8 cellular contexts compared by ENCODE assay signal in genomic region chr1:207050428-207050767, GRCh38. TPM values are rescaled to one million over a fixed set of nuclear protein-coding genes. Genes with fewer than 3 reads are reported as not detected.
DNase-seq lines count a peak whose midpoint lies in the region; TF ChIP-seq lines count a peak whose summit lies in the region.

No MANE protein-coding gene starts in this region.

- peak; percentile 3 for TF ChIP-seq CTCF in hepatocyte (IDR thresholded peaks at IDR 0.05; ENCODE audit: poor library complexity)
- no peak for TF ChIP-seq CTCF in spleen (IDR thresholded peaks at IDR 0.05 in 8 of 11, conservative IDR thresholded peaks at IDR 0.05 in 3 of 11)

- peak overlapping the region; percentile 97 for H3K4me3 Mint-ChIP-seq in activated T-helper 2 cell treated with anti-CD3 and anti-CD28 coated beads, Interferon-gamma antibody, Interleukin-2, Interleukin-4, amounts not matched to agents 10 μg/mL and 5 μg/mL and 100 μg/mL, durations not matched to agents 14 hours and 24 hours and 36 hours (ENCODE audit: low read depth)

- peaks cover 4% of the 10 kb centered on the region for H3K27me3 Mint-ChIP-seq in activated T-helper 2 cell treated with anti-CD3 and anti-CD28 coated beads, Interferon-gamma antibody, Interleukin-2, Interleukin-4, amounts not matched to agents 10 μg/mL and 5 μg/mL and 100 μg/mL, durations not matched to agents 14 hours and 24 hours and 36 hours (ENCODE audit: low read depth)

- H3K27ac ChIP-seq in hepatocyte = peak overlapping the region; percentile 89
- peak overlapping the region; percentile 85 to 96 (median 92) for H3K27ac ChIP-seq in spleen

- peak overlapping the region; percentile 45 for H2AFZ ChIP-seq in hepatocyte

- peak; percentile 40 for DNase-seq in activated naive CD4-positive, alpha-beta T cell treated with Interleukin-2 at 50 U/mL for 16 hours
- no peak for DNase-seq in activated naive CD4-positive, alpha-beta T cell (lab: John Stamatoyannopoulos, UW)
- no peak for DNase-seq in activated T-helper 2 cell treated with anti-CD3 and anti-CD28 coated beads, Interferon-gamma antibody, Interleukin-2, Interleukin-4, amounts not matched to agents 10 μg/mL and 5 μg/mL and 100 μg/mL, durations not matched to agents 14 hours and 24 hours and 36 hours (ENCODE audit: low spot score)
- no peak for DNase-seq in hepatocyte (ENCODE audit: low spot score)
- DNase-seq in spleen = no peak
- no peak for DNase-seq in NCI-H345 treated with DMSO at 0.1 percent for 48 hours (lab: John Stamatoyannopoulos, UW; ENCODE audit: unreplicated experiment)
- no peak for DNase-seq in COLO829 (ENCODE audit: low spot score)
- DNase-seq in A172 (ENCODE audit: low spot score) = no peak

- H3K27me3 ChIP-seq in hepatocyte (no peaks in the 10 kb centered on the region), spleen (replicated peaks in 1 of 7) (no peaks in the 10 kb centered on the region)

- H3K9me3 ChIP-seq in hepatocyte (ENCODE audit: low read depth) (no peaks in the 10 kb centered on the region), spleen (no peaks in the 10 kb centered on the region)

- H3K36me3 ChIP-seq in hepatocyte (replicated peaks; ENCODE audit: insufficient read depth, low read depth) (no peaks in the 10 kb centered on the region), spleen (peaks cover 0 to 36% (median 23%) of the 10 kb centered on the region in 6 donors)

- no peak for TF ChIP-seq POLR2A in spleen (IDR thresholded peaks at IDR 0.05)

- peak overlapping the region; percentile 96 for H3K27ac Mint-ChIP-seq in activated T-helper 2 cell treated with anti-CD3 and anti-CD28 coated beads, Interferon-gamma antibody, Interleukin-2, Interleukin-4, amounts not matched to agents 10 μg/mL and 5 μg/mL and 100 μg/mL, durations not matched to agents 14 hours and 24 hours and 36 hours

- peaks cover 47% of the 10 kb centered on the region for H3K4me1 Mint-ChIP-seq in activated T-helper 2 cell treated with anti-CD3 and anti-CD28 coated beads, Interferon-gamma antibody, Interleukin-2, Interleukin-4, amounts not matched to agents 10 μg/mL and 5 μg/mL and 100 μg/mL, durations not matched to agents 14 hours and 24 hours and 36 hours (ENCODE audit: low read depth)

- peaks cover 23% of the 10 kb centered on the region for H4K20me1 ChIP-seq in hepatocyte (ENCODE audit: insufficient read depth, poor library complexity, severe bottlenecking)

- no peaks in the 10 kb centered on the region for H3K9me2 ChIP-seq in hepatocyte (replicated peaks; ENCODE audit: insufficient read depth)

- H3K9me3 Mint-ChIP-seq in activated T-helper 2 cell treated with anti-CD3 and anti-CD28 coated beads, Interferon-gamma antibody, Interleukin-2, Interleukin-4, amounts not matched to agents 10 μg/mL and 5 μg/mL and 100 μg/mL, durations not matched to agents 14 hours and 24 hours and 36 hours = no peaks in the 10 kb centered on the region

- peak overlapping the region; percentile 82 for H3K4me2 ChIP-seq in hepatocyte

- peak overlapping the region; percentile 72 for H3K4me3 ChIP-seq in hepatocyte
- peak overlapping the region; percentile 86 to 99 (median 93) for H3K4me3 ChIP-seq in spleen

- peaks cover 41% of the 10 kb centered on the region for H3K36me3 Mint-ChIP-seq in activated T-helper 2 cell treated with anti-CD3 and anti-CD28 coated beads, Interferon-gamma antibody, Interleukin-2, Interleukin-4, amounts not matched to agents 10 μg/mL and 5 μg/mL and 100 μg/mL, durations not matched to agents 14 hours and 24 hours and 36 hours (ENCODE audit: low read depth)

- WGBS in hepatocyte (ENCODE audit: low lambda C conversion rate, missing lambda C conversion rate) = 2% methylated on average over 11 of the region's 11 CpGs
- 0 to 1% (median 0%) methylated on average over 11 of the region's 11 CpGs for WGBS in spleen, 5 donors

- intact Hi-C loops in activated T-helper 2 cell treated with anti-CD3 and anti-CD28 coated beads, Interferon-gamma antibody, Interleukin-2, Interleukin-4, amounts not matched to agents 10 μg/mL and 5 μg/mL and 100 μg/mL, durations not matched to agents 14 hours and 24 hours and 36 hours (cut with micrococcal nuclease) = loop anchor here (1.0 to 10.0 kb wide), 5 partner anchors 27 to 450 kb away; partner anchors contain the start of gene CD55
- intact Hi-C loops in spleen (cut with DNase I; ENCODE audit: low total_unique reads) = no loop called here

- H3K79me2 ChIP-seq in hepatocyte = peaks cover 51% of the 10 kb centered on the region

- H3K4me1 ChIP-seq in hepatocyte (ENCODE audit: insufficient read depth) (peaks cover 41% of the 10 kb centered on the region), spleen (peaks cover 29 to 87% (median 76%) of the 10 kb centered on the region in 6 donors)

RNA-seq across cellular contexts. Expression of gene YOD1, which starts 0.6 kb away (rescaled TPM):
- 8.1 and 8.7 TPM in 2 replicates for total RNA-seq in activated T-helper 2 cell treated with anti-CD3 and anti-CD28 coated beads, Interferon-gamma antibody, Interleukin-2, Interleukin-4, amounts not matched to agents 10 μg/mL and 5 μg/mL and 100 μg/mL, durations not matched to agents 14 hours and 24 hours and 36 hours
- total RNA-seq in hepatocyte = 25.7 and 25.8 TPM in 2 replicates
- 4.5 and 5.6 TPM in 2 replicates for polyA plus RNA-seq in hepatocyte
- total RNA-seq in spleen = 10 to 100 TPM in 6 of 7 donors, 1 to 10 TPM in 1; 9.8 to 23.2 (median 16.5) TPM
- polyA plus RNA-seq in spleen = 1 to 10 TPM; 2.8 to 3.6 (median 3.1) TPM
- 4.4 and 5.1 TPM in 2 replicates for total RNA-seq in A172 (2014; rRNA removed; shearing (Covaris generic))

RNA-seq across cellular contexts. Expression of gene PFKFB2, which starts 2.7 kb away (rescaled TPM):
- 1.9 and 2.2 TPM in 2 replicates for total RNA-seq in activated T-helper 2 cell treated with anti-CD3 and anti-CD28 coated beads, Interferon-gamma antibody, Interleukin-2, Interleukin-4, amounts not matched to agents 10 μg/mL and 5 μg/mL and 100 μg/mL, durations not matched to agents 14 hours and 24 hours and 36 hours
- 19.2 and 23.6 TPM in 2 replicates for total RNA-seq in hepatocyte
- polyA plus RNA-seq in hepatocyte = 9.5 and 10.0 TPM in 2 replicates
- total RNA-seq in spleen = 10 to 100 TPM; 19.1 to 69.5 (median 29.8) TPM
- polyA plus RNA-seq in spleen = 1 to 10 TPM; 6.8 to 8.3 (median 8.2) TPM
- total RNA-seq in A172 (2014; rRNA removed; shearing (Covaris generic)) = 15.6 and 17.4 TPM in 2 replicates

RNA-seq across cellular contexts. Expression of gene C1orf116, which starts 17.8 kb away (rescaled TPM):
- total RNA-seq in activated T-helper 2 cell treated with anti-CD3 and anti-CD28 coated beads, Interferon-gamma antibody, Interleukin-2, Interleukin-4, amounts not matched to agents 10 μg/mL and 5 μg/mL and 100 μg/mL, durations not matched to agents 14 hours and 24 hours and 36 hours = not detected in 2 replicates
- 16.7 and 18.3 TPM in 2 replicates for total RNA-seq in hepatocyte
- 15.7 and 18.7 TPM in 2 replicates for polyA plus RNA-seq in hepatocyte
- 1 to 10 TPM in 1 of 7 donors, under 1 TPM in 6; 0.09 to 1.0 (median 0.28) TPM for total RNA-seq in spleen
- polyA plus RNA-seq in spleen = under 1 TPM in 2 of 3 donors, not detected in 1; 0.02 to 0.10 TPM
- 0.31 and 1.4 TPM in 2 replicates for total RNA-seq in A172 (2014; rRNA removed; shearing (Covaris generic))

RNA-seq across cellular contexts. Expression of gene C4BPB, which starts 38.3 kb away (rescaled TPM):
- 0.23 and 0.41 TPM in 2 replicates for total RNA-seq in activated T-helper 2 cell treated with anti-CD3 and anti-CD28 coated beads, Interferon-gamma antibody, Interleukin-2, Interleukin-4, amounts not matched to agents 10 μg/mL and 5 μg/mL and 100 μg/mL, durations not matched to agents 14 hours and 24 hours and 36 hours
- total RNA-seq in hepatocyte (16.0 and 16.8 TPM in 2 replicates), spleen (1 to 10 TPM in 3 of 7 donors, under 1 TPM in 3, not detected in 1; 0.34 to 1.4 (median 0.71) TPM)
- polyA plus RNA-seq in hepatocyte (12.4 and 13.5 TPM in 2 replicates), spleen (under 1 TPM; 0.24 to 0.61 (median 0.59) TPM)
- total RNA-seq in A172 (2014; rRNA removed; shearing (Covaris generic)) = 7.3 and 11.1 TPM in 2 replicates

RNA-seq across cellular contexts. Expression of gene C4BPA, which starts 53.6 kb away (rescaled TPM):
- total RNA-seq in activated T-helper 2 cell treated with anti-CD3 and anti-CD28 coated beads, Interferon-gamma antibody, Interleukin-2, Interleukin-4, amounts not matched to agents 10 μg/mL and 5 μg/mL and 100 μg/mL, durations not matched to agents 14 hours and 24 hours and 36 hours = not detected in 2 replicates
- total RNA-seq in hepatocyte = 17.2 and 23.5 TPM in 2 replicates
- polyA plus RNA-seq in hepatocyte = 10.2 and 12.4 TPM in 2 replicates
- 1 to 10 TPM in 2 of 7 donors, under 1 TPM in 5; 0.33 to 1.9 (median 0.57) TPM for total RNA-seq in spleen
- under 1 TPM; 0.03 to 0.38 (median 0.04) TPM for polyA plus RNA-seq in spleen
- not detected in 2 replicates for total RNA-seq in A172 (2014; rRNA removed; shearing (Covaris generic))
